Comparison of ENCODE assay signal across 1 cellular context in the genomic region with DNA sequence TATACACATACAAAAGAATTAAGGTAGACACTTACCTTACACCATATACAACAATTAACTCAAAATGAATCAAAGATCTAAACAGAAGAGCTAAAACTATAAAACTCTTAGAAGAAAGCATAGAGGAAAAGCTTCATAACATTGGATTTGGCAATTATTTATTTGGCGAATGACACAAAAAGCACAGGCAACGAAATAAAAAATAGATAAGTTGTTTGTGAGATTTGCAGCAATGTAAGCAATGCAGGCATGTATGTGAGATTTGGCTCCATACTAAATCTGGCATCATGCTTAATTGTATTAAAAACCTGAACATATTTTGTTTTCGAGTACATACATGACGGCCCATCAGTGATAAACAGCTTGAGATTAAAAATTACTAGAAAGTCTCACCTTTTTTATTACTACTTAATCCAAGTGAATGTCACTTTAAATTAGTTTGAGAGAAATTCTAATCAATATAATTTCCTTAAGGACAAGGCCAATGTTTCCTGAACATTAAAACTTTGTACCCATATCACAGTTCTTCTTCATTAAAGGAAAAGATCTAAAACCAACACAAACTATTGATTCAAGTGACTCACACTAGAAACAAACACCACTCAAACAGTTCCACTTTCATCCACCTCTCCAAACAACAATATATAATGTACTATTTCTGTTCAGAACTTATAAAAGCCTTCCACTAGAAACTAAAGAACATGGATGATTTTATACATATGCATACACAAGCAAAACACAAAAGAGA.
TF ChIP-seq lines count a peak whose summit lies in the region.

No MANE protein-coding gene starts in this region.

TF ChIP-seq in K562, 482 proteins besides CTCF, POLR2A, EP300 and RAD21:
- TF ChIP-seq MCM3 (IDR thresholded peaks at IDR 0.05) (no peak), KAT7 (CRISPR knock-in tag; IDR thresholded peaks at IDR 0.05; ENCODE audit: borderline replicate concordance) (no peak), ZZZ3 (IDR thresholded peaks at IDR 0.05) (no peak), HMG20B (CRISPR knock-in tag; IDR thresholded peaks at IDR 0.05) (no peak), CBX2 (IDR thresholded peaks at IDR 0.05; ENCODE audit: insufficient read depth, low read length, poor library complexity, severe bottlenecking) (peak; percentile 75), CBX8 (IDR thresholded peaks at IDR 0.05; ENCODE audit: borderline replicate concordance, extremely low read depth, low read depth, low read length, poor library complexity, severe bottlenecking) (peak; percentile 85), OTX1 (CRISPR knock-in tag; IDR thresholded peaks at IDR 0.05) (no peak), SMAD4 (CRISPR knock-in tag; conservative IDR thresholded peaks at IDR 0.05) (no peak), ZNF644 (tag; IDR thresholded peaks at IDR 0.05; ENCODE audit: low read depth) (no peak), TAF7 (tag; IDR thresholded peaks at IDR 0.05) (no peak), ZKSCAN1 (IDR thresholded peaks at IDR 0.05; ENCODE audit: low read depth, low read length) (no peak)
- TF ChIP-seq, protein P1, sequence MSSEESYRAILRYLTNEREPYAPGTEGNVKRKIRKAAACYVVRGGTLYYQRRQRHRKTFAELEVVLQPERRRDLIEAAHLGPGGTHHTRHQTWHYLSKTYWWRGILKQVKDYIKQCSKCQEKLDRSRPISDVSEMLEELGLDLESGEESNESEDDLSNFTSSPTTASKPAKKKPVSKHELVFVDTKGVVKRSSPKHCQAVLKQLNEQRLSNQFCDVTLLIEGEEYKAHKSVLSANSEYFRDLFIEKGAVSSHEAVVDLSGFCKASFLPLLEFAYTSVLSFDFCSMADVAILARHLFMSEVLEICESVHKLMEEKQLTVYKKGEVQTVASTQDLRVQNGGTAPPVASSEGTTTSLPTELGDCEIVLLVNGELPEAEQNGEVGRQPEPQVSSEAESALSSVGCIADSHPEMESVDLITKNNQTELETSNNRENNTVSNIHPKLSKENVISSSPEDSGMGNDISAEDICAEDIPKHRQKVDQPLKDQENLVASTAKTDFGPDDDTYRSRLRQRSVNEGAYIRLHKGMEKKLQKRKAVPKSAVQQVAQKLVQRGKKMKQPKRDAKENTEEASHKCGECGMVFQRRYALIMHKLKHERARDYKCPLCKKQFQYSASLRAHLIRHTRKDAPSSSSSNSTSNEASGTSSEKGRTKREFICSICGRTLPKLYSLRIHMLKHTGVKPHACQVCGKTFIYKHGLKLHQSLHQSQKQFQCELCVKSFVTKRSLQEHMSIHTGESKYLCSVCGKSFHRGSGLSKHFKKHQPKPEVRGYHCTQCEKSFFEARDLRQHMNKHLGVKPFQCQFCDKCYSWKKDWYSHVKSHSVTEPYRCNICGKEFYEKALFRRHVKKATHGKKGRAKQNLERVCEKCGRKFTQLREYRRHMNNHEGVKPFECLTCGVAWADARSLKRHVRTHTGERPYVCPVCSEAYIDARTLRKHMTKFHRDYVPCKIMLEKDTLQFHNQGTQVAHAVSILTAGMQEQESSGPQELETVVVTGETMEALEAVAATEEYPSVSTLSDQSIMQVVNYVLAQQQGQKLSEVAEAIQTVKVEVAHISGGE (CRISPR knock-in tag; IDR thresholded peaks at IDR 0.05): no peak
- TF ChIP-seq, protein P2, sequence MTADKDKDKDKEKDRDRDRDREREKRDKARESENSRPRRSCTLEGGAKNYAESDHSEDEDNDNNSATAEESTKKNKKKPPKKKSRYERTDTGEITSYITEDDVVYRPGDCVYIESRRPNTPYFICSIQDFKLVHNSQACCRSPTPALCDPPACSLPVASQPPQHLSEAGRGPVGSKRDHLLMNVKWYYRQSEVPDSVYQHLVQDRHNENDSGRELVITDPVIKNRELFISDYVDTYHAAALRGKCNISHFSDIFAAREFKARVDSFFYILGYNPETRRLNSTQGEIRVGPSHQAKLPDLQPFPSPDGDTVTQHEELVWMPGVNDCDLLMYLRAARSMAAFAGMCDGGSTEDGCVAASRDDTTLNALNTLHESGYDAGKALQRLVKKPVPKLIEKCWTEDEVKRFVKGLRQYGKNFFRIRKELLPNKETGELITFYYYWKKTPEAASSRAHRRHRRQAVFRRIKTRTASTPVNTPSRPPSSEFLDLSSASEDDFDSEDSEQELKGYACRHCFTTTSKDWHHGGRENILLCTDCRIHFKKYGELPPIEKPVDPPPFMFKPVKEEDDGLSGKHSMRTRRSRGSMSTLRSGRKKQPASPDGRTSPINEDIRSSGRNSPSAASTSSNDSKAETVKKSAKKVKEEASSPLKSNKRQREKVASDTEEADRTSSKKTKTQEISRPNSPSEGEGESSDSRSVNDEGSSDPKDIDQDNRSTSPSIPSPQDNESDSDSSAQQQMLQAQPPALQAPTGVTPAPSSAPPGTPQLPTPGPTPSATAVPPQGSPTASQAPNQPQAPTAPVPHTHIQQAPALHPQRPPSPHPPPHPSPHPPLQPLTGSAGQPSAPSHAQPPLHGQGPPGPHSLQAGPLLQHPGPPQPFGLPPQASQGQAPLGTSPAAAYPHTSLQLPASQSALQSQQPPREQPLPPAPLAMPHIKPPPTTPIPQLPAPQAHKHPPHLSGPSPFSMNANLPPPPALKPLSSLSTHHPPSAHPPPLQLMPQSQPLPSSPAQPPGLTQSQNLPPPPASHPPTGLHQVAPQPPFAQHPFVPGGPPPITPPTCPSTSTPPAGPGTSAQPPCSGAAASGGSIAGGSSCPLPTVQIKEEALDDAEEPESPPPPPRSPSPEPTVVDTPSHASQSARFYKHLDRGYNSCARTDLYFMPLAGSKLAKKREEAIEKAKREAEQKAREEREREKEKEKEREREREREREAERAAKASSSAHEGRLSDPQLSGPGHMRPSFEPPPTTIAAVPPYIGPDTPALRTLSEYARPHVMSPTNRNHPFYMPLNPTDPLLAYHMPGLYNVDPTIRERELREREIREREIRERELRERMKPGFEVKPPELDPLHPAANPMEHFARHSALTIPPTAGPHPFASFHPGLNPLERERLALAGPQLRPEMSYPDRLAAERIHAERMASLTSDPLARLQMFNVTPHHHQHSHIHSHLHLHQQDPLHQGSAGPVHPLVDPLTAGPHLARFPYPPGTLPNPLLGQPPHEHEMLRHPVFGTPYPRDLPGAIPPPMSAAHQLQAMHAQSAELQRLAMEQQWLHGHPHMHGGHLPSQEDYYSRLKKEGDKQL (CRISPR knock-in tag; IDR thresholded peaks at IDR 0.05; ENCODE audit: borderline replicate concordance): no peak
TF ChIP-seq in K562: peak in this region for 2.
